Comparison of ENCODE assay signal across 1 cellular context in the genomic region with DNA sequence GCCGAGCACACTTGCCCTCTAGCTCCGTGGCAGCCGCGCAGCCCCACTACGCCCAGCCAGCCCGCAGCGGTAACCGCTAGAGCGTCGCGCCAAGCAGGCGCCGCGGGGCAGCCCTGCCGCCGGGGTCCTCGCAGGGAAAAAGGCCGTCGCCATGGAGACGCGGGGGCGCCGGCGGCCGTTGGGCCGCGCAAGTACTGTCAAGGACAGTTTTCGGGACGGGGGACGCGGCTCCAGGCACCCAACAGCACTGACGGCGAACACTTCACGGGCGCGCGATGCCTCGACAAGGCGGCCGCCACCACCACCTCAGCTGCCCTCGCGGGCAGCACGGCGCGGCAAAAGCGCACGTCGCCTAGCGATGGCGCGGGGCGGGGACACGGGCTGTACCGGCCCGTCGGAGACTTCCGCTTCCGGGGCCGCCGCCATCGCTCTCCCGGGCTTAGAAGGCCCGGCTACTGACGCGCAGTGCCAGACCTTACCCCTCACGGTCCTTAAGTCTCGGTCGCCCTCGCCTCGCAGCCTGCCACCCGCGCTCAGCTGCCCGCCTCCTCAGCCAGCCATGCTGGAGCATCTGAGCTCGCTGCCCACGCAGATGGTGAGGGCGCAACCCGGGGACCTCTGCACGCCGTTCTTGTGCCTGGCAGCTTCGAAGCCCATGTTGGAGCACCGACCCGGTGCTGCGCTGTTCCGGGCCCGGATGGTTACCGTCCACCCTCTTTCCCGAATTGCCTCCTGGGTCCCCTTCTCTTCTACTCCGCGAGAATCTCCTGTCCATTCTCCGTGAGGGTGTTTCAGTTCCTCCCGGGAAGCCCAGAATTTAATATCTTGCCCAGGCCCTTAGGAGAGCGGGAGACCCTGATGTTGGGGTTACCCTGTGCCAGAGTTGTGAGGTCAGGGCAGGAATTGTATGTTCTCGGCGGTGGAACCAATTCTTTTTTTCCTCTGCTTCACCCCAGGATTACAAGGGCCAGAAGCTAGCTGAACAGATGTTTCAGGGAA.
A peak's percentile ranks its signal among the peaks of the same experiment; 100 is the strongest.
TF ChIP-seq lines count a peak whose summit lies in the region.

A gene with protein sequence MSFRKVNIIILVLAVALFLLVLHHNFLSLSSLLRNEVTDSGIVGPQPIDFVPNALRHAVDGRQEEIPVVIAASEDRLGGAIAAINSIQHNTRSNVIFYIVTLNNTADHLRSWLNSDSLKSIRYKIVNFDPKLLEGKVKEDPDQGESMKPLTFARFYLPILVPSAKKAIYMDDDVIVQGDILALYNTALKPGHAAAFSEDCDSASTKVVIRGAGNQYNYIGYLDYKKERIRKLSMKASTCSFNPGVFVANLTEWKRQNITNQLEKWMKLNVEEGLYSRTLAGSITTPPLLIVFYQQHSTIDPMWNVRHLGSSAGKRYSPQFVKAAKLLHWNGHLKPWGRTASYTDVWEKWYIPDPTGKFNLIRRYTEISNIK (minus strand): TSS at position 104 of the 999 bp plus-strand sequence. CDS start 5,331 bp downstream, outside the sequence.
A gene (plus strand): TSS at position 419 of the 999 bp plus-strand sequence. CDS start 141 bp downstream, at position 560.

TF ChIP-seq in K562, 482 proteins besides CTCF, POLR2A, EP300 and RAD21 (continued from another document and continues in another):
- TF ChIP-seq, protein P1, sequence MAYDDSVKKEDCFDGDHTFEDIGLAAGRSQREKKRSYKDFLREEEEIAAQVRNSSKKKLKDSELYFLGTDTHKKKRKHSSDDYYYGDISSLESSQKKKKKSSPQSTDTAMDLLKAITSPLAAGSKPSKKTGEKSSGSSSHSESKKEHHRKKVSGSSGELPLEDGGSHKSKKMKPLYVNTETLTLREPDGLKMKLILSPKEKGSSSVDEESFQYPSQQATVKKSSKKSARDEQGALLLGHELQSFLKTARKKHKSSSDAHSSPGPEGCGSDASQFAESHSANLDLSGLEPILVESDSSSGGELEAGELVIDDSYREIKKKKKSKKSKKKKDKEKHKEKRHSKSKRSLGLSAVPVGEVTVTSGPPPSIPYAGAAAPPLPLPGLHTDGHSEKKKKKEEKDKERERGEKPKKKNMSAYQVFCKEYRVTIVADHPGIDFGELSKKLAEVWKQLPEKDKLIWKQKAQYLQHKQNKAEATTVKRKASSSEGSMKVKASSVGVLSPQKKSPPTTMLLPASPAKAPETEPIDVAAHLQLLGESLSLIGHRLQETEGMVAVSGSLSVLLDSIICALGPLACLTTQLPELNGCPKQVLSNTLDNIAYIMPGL (CRISPR knock-in tag; IDR thresholded peaks at IDR 0.05), result no peak
- peak; percentile 25 for TF ChIP-seq HNRNPLL (IDR thresholded peaks at IDR 0.05; ENCODE audit: low read depth, low read length, poor library complexity, severe bottlenecking)
- TF ChIP-seq ZNF75A (CRISPR knock-in tag; IDR thresholded peaks at IDR 0.05), result no peak
- no peak for TF ChIP-seq ZNF165 (CRISPR knock-in tag; IDR thresholded peaks at IDR 0.05; ENCODE audit: borderline replicate concordance)
- TF ChIP-seq CTBP1 (IDR thresholded peaks at IDR 0.05; ENCODE audit: borderline replicate concordance), result peak; percentile 75
- no peak for TF ChIP-seq HDAC8 (tag; IDR thresholded peaks at IDR 0.05)
- TF ChIP-seq MAZ (CRISPR knock-in tag; conservative IDR thresholded peaks at IDR 0.05 in 1 of 2, IDR thresholded peaks at IDR 0.05 in 1 of 2), result peak in 1 of 2 experiments; percentile 69; a peak in 3 of 4 replicates
- TF ChIP-seq L3MBTL2 (IDR thresholded peaks at IDR 0.05), result peak; percentile 45; the same call in 1 of the 2 replicates
- no peak for TF ChIP-seq NR2F6 (CRISPR knock-in tag; IDR thresholded peaks at IDR 0.05)
- TF ChIP-seq, protein P2, sequence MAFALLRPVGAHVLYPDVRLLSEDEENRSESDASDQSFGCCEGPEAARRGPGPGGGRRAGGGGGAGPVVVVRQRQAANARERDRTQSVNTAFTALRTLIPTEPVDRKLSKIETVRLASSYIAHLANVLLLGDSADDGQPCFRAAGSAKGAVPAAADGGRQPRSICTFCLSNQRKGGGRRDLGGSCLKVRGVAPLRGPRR (CRISPR knock-in tag; IDR thresholded peaks at IDR 0.05), result no peak
- no peak for TF ChIP-seq HDAC6 (IDR thresholded peaks at IDR 0.05; ENCODE audit: low read depth, low read length)
- TF ChIP-seq, protein P3, sequence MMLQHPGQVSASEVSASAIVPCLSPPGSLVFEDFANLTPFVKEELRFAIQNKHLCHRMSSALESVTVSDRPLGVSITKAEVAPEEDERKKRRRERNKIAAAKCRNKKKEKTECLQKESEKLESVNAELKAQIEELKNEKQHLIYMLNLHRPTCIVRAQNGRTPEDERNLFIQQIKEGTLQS (IDR thresholded peaks at IDR 0.05), result no peak
- TF ChIP-seq, protein P3 (CRISPR knock-in tag; conservative IDR thresholded peaks at IDR 0.05), result no peak
- TF ChIP-seq HMGN3 (IDR thresholded peaks at IDR 0.05; ENCODE audit: borderline replicate concordance, extremely low read depth, insufficient read length, low read depth, low read length), result peak; percentile 76
- no peak for TF ChIP-seq NR1H2 (CRISPR knock-in tag; IDR thresholded peaks at IDR 0.05)
- TF ChIP-seq PHB (CRISPR knock-in tag; IDR thresholded peaks at IDR 0.05), result no peak
- TF ChIP-seq, protein P4, sequence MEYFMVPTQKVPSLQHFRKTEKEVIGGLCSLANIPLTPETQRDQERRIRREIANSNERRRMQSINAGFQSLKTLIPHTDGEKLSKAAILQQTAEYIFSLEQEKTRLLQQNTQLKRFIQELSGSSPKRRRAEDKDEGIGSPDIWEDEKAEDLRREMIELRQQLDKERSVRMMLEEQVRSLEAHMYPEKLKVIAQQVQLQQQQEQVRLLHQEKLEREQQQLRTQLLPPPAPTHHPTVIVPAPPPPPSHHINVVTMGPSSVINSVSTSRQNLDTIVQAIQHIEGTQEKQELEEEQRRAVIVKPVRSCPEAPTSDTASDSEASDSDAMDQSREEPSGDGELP (CRISPR knock-in tag; IDR thresholded peaks at IDR 0.05; ENCODE audit: borderline replicate concordance), result peak; percentile 82
- TF ChIP-seq CHD2 (IDR thresholded peaks at IDR 0.05; ENCODE audit: low read depth, low read length), result no peak
- no peak for TF ChIP-seq STAT5A (IDR thresholded peaks at IDR 0.05; ENCODE audit: borderline replicate concordance, low read length)
- TF ChIP-seq SMARCA4 (IDR thresholded peaks at IDR 0.05), result no peak
- peak; percentile 87 for TF ChIP-seq SIN3B (IDR thresholded peaks at IDR 0.05; ENCODE audit: low read depth)
- TF ChIP-seq, protein P5, sequence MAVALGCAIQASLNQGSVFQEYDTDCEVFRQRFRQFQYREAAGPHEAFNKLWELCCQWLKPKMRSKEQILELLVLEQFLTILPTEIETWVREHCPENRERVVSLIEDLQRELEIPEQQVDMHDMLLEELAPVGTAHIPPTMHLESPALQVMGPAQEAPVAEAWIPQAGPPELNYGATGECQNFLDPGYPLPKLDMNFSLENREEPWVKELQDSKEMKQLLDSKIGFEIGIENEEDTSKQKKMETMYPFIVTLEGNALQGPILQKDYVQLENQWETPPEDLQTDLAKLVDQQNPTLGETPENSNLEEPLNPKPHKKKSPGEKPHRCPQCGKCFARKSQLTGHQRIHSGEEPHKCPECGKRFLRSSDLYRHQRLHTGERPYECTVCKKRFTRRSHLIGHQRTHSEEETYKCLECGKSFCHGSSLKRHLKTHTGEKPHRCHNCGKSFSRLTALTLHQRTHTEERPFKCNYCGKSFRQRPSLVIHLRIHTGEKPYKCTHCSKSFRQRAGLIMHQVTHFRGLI (CRISPR knock-in tag; IDR thresholded peaks at IDR 0.05), result no peak
- peak; percentile 62 for TF ChIP-seq MXI1 (IDR thresholded peaks at IDR 0.05; ENCODE audit: low read depth, low read length)
- TF ChIP-seq CBX1 (IDR thresholded peaks at IDR 0.05; ENCODE audit: low read depth), result peak; percentile 18; the same call in 1 of the 2 replicates
- TF ChIP-seq DNMT1 (IDR thresholded peaks at IDR 0.05), result no peak
- no peak for TF ChIP-seq ZNF436 (CRISPR knock-in tag; IDR thresholded peaks at IDR 0.05)
- TF ChIP-seq, protein P6, sequence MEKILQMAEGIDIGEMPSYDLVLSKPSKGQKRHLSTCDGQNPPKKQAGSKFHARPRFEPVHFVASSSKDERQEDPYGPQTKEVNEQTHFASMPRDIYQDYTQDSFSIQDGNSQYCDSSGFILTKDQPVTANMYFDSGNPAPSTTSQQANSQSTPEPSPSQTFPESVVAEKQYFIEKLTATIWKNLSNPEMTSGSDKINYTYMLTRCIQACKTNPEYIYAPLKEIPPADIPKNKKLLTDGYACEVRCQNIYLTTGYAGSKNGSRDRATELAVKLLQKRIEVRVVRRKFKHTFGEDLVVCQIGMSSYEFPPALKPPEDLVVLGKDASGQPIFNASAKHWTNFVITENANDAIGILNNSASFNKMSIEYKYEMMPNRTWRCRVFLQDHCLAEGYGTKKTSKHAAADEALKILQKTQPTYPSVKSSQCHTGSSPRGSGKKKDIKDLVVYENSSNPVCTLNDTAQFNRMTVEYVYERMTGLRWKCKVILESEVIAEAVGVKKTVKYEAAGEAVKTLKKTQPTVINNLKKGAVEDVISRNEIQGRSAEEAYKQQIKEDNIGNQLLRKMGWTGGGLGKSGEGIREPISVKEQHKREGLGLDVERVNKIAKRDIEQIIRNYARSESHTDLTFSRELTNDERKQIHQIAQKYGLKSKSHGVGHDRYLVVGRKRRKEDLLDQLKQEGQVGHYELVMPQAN (IDR thresholded peaks at IDR 0.05; ENCODE audit: borderline replicate concordance), result peak; percentile 98
- TF ChIP-seq KLF16 (IDR thresholded peaks at IDR 0.05), result no peak
- TF ChIP-seq POLR3A (IDR thresholded peaks at IDR 0.05; ENCODE audit: borderline replicate concordance, extremely low read depth, insufficient read depth, insufficient read length), result no peak
- no peak for TF ChIP-seq PHF21A (IDR thresholded peaks at IDR 0.05; ENCODE audit: borderline replicate concordance, low read depth)
- TF ChIP-seq ZBTB7A (IDR thresholded peaks at IDR 0.05; ENCODE audit: borderline replicate concordance, control insufficient read depth, low read depth, low read length), result peak; percentile 5; the same call in 1 of the 2 replicates
- TF ChIP-seq SAP30 (IDR thresholded peaks at IDR 0.05; ENCODE audit: borderline replicate concordance, insufficient read depth, low read depth, low read length, poor library complexity, severe bottlenecking), result peak; percentile 97
- TF ChIP-seq SRSF3 (IDR thresholded peaks at IDR 0.05; ENCODE audit: insufficient read depth, low read length), result no peak
- TF ChIP-seq, protein P7, sequence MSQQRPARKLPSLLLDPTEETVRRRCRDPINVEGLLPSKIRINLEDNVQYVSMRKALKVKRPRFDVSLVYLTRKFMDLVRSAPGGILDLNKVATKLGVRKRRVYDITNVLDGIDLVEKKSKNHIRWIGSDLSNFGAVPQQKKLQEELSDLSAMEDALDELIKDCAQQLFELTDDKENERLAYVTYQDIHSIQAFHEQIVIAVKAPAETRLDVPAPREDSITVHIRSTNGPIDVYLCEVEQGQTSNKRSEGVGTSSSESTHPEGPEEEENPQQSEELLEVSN (IDR thresholded peaks at IDR 0.05; ENCODE audit: borderline replicate concordance in 1 of 2, extremely low read depth in 1 of 2, insufficient read depth in 1 of 2, insufficient read length in 1 of 2, low read depth in 1 of 2, low read length in 1 of 2, poor library complexity in 1 of 2, severe bottlenecking in 1 of 2), result peak; percentile 59 to 69
- TF ChIP-seq, protein P8, sequence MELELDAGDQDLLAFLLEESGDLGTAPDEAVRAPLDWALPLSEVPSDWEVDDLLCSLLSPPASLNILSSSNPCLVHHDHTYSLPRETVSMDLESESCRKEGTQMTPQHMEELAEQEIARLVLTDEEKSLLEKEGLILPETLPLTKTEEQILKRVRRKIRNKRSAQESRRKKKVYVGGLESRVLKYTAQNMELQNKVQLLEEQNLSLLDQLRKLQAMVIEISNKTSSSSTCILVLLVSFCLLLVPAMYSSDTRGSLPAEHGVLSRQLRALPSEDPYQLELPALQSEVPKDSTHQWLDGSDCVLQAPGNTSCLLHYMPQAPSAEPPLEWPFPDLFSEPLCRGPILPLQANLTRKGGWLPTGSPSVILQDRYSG (tag; conservative IDR thresholded peaks at IDR 0.05; ENCODE audit: low read depth), result no peak
- peak; percentile 43 for TF ChIP-seq DACH1 (IDR thresholded peaks at IDR 0.05; ENCODE audit: partially characterized antibody)
- no peak for TF ChIP-seq NFRKB (IDR thresholded peaks at IDR 0.05; ENCODE audit: low read depth)
- no peak for TF ChIP-seq CCAR2 (IDR thresholded peaks at IDR 0.05; ENCODE audit: low read depth, low read length)
- TF ChIP-seq XRCC5 (IDR thresholded peaks at IDR 0.05; ENCODE audit: low read depth, low read length), result 0 out of 2 replicates have a peak, but pooled peaks have one; percentile 19
- TF ChIP-seq, protein P9, sequence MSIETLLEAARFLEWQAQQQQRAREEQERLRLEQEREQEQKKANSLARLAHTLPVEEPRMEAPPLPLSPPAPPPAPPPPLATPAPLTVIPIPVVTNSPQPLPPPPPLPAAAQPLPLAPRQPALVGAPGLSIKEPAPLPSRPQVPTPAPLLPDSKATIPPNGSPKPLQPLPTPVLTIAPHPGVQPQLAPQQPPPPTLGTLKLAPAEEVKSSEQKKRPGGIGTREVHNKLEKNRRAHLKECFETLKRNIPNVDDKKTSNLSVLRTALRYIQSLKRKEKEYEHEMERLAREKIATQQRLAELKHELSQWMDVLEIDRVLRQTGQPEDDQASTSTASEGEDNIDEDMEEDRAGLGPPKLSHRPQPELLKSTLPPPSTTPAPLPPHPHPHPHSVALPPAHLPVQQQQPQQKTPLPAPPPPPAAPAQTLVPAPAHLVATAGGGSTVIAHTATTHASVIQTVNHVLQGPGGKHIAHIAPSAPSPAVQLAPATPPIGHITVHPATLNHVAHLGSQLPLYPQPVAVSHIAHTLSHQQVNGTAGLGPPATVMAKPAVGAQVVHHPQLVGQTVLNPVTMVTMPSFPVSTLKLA (conservative IDR thresholded peaks at IDR 0.05), result peak; percentile 85 to 96
- TF ChIP-seq ATF7 (IDR thresholded peaks at IDR 0.05), result peak; percentile 75
- TF ChIP-seq, protein P10, sequence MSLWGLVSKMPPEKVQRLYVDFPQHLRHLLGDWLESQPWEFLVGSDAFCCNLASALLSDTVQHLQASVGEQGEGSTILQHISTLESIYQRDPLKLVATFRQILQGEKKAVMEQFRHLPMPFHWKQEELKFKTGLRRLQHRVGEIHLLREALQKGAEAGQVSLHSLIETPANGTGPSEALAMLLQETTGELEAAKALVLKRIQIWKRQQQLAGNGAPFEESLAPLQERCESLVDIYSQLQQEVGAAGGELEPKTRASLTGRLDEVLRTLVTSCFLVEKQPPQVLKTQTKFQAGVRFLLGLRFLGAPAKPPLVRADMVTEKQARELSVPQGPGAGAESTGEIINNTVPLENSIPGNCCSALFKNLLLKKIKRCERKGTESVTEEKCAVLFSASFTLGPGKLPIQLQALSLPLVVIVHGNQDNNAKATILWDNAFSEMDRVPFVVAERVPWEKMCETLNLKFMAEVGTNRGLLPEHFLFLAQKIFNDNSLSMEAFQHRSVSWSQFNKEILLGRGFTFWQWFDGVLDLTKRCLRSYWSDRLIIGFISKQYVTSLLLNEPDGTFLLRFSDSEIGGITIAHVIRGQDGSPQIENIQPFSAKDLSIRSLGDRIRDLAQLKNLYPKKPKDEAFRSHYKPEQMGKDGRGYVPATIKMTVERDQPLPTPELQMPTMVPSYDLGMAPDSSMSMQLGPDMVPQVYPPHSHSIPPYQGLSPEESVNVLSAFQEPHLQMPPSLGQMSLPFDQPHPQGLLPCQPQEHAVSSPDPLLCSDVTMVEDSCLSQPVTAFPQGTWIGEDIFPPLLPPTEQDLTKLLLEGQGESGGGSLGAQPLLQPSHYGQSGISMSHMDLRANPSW (CRISPR knock-in tag; IDR thresholded peaks at IDR 0.05), result no peak
